In the genomic region with DNA sequence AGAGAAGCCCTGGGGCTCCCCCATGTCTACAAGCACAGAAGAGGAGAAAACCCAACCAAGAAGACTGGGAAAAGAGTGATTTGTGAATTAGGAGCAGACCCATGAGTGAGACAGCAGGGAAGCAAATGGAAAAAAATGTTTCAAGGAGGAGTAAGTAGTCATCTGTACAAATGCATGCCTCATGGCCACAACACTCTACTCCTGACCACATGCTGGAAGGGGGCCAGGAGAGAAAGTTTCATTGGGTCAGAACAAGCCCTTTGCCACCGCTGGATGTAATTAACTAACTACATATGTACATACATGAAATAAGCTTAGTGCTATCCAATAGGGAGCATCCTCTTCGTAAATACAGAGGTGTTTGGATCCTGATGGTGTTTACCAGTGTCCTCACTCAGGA, we compare ENCODE assay signal across 20 cellular contexts. TPM values are rescaled to one million over a fixed set of nuclear protein-coding genes. Genes with fewer than 3 reads are reported as not detected.
DNase-seq lines count a peak whose midpoint lies in the region; ATAC-seq and TF ChIP-seq lines count a peak whose summit lies in the region.
"Had no signal": no experiment of that assay in that cellular context is flagged by ENCODE, and none has a peak within 500 bp of the region (broad histone marks: within the 10 kb centered on the region; RNA-seq: fewer than 3 reads in every experiment).

No MANE protein-coding gene starts in this region.

- H3K36me3 Mint-ChIP-seq in HFFc6 (ENCODE audit: low read depth): no peaks in the 10 kb centered on the region
- H3K36me3 Mint-ChIP-seq: activated naive CD4-positive, alpha-beta T cell treated with anti-CD3 and anti-CD28 coated beads, Interleukin-2, amount 50 U/mL, for 24 hours had no signal

- DNase-seq in A172 (ENCODE audit: low spot score) (peak; percentile 53), HFFc6 (peak; percentile 49), astrocyte of the cerebellum (ENCODE audit: low read depth) (peak; percentile 86), foreskin fibroblast (peak; percentile 64 to 92), T-helper 1 cell (no peak)
- DNase-seq in effector CD4-positive, alpha-beta T cell: no peak
- DNase-seq: 8988T; activated CD4-positive, alpha-beta T cell treated with anti-CD3 and anti-CD28 coated beads for 4 hours; MV-4-11; naive thymus-derived CD4-positive, alpha-beta T cell; psoas muscle; SHP77 had no signal

- TF ChIP-seq CTCF in HFFc6 (IDR thresholded peaks at IDR 0.05) (no peak), astrocyte of the cerebellum (IDR thresholded peaks at IDR 0.05; ENCODE audit: low read depth, low read length, missing control alignments) (no peak), foreskin fibroblast (IDR thresholded peaks at IDR 0.05; ENCODE audit: low read depth, low read length) (no peak)

- no peaks in the 10 kb centered on the region for H3K9me3 Mint-ChIP-seq in HFFc6
- H3K9me3 Mint-ChIP-seq: activated naive CD4-positive, alpha-beta T cell treated with anti-CD3 and anti-CD28 coated beads, Interleukin-2, amount 50 U/mL, for 24 hours had no signal

- peaks cover 6% of the 10 kb centered on the region; the same call in 1 of the 2 replicates for H3K4me1 Mint-ChIP-seq in HFFc6 (ENCODE audit: low read depth)
- H3K4me1 Mint-ChIP-seq: activated naive CD4-positive, alpha-beta T cell treated with anti-CD3 and anti-CD28 coated beads, Interleukin-2, amount 50 U/mL, for 24 hours; naive thymus-derived CD4-positive, alpha-beta T cell had no signal

- in situ Hi-C loops in astrocyte of the cerebellum (cut with HindIII; ENCODE audit: low sequenced_read_pairs): no loop called here

- peaks cover 6% of the 10 kb centered on the region; the same call in 1 of the 2 replicates for H3K27me3 Mint-ChIP-seq in HFFc6 (ENCODE audit: insufficient read depth)

- no peak overlapping the region for H3K4me3 Mint-ChIP-seq in HFFc6
- H3K4me3 Mint-ChIP-seq: activated naive CD4-positive, alpha-beta T cell treated with anti-CD3 and anti-CD28 coated beads, Interleukin-2, amount 50 U/mL, for 24 hours; naive thymus-derived CD4-positive, alpha-beta T cell had no signal

- H3K4me3 ChIP-seq in astrocyte of the cerebellum (ENCODE audit: low read depth, low read length) (no peak overlapping the region), foreskin fibroblast (ENCODE audit: low read depth in 1 of 2, low read length in 2 of 2) (no peak overlapping the region)
- H3K4me3 ChIP-seq: psoas muscle had no signal

- ATAC-seq in HG03378 (IDR thresholded peaks at IDR 0.05; ENCODE audit: unreplicated experiment): no peak
- ATAC-seq in HG02759 (IDR thresholded peaks at IDR 0.05; ENCODE audit: unreplicated experiment): no peak
- ATAC-seq: naive thymus-derived CD4-positive, alpha-beta T cell; psoas muscle had no signal

- H3K27ac Mint-ChIP-seq in HFFc6: no peak overlapping the region
- H3K27ac Mint-ChIP-seq: activated naive CD4-positive, alpha-beta T cell treated with anti-CD3 and anti-CD28 coated beads, Interleukin-2, amount 50 U/mL, for 24 hours; naive thymus-derived CD4-positive, alpha-beta T cell had no signal

RNA-seq across cellular contexts. Expression of a gene that starts 27.3 kb away (rescaled TPM):
- not detected in 2 replicates for total RNA-seq in A172 (2014; rRNA removed; shearing (Covaris generic))
- not detected for total RNA-seq in HFFc6 (2021; fragmentation: NEBNext Ultra II Directional; extraction: Animal tissue kit (Norgen Biotek cat#: 25700))
- total RNA-seq: cerebellum; endothelial cell of umbilical vein; liver; naive thymus-derived CD4-positive, alpha-beta T cell; psoas muscle; T-helper 2 cell treated with Interferon-gamma antibody and Interleukin-4, amounts not matched to agents 100 ng/mL and 5 ng/mL, for 36 hours; temporal lobe had no signal

RNA-seq across cellular contexts. Expression of a gene that starts 40.0 kb away (rescaled TPM):
- not detected in 2 replicates for total RNA-seq in A172 (2014; rRNA removed; shearing (Covaris generic))
- total RNA-seq in HFFc6 (2021; fragmentation: NEBNext Ultra II Directional; extraction: Animal tissue kit (Norgen Biotek cat#: 25700)): not detected
- total RNA-seq: cerebellum; endothelial cell of umbilical vein; liver; naive thymus-derived CD4-positive, alpha-beta T cell; psoas muscle; T-helper 2 cell treated with Interferon-gamma antibody and Interleukin-4, amounts not matched to agents 100 ng/mL and 5 ng/mL, for 36 hours; temporal lobe had no signal

Comparison
In these comparisons a context has a peak if more than half of its experiments do, and no peak if none do; other contexts are left out.
1. DNase-seq: peak in A172 (single experiment), HFFc6 (single experiment), astrocyte of the cerebellum (single experiment) and foreskin fibroblast (2 of 2); none in T-helper 1 cell (0 of 5) and effector CD4-positive, alpha-beta T cell (single experiment).